Comparison of ENCODE assay signal across 9 cellular contexts in genomic region chr6:7479801-7480266, GRCh38.
DNase-seq lines count a peak whose midpoint lies in the region; ATAC-seq and TF ChIP-seq lines count a peak whose summit lies in the region.
"Had no signal": no experiment of that assay in that cellular context is flagged by ENCODE, and none has a peak within 500 bp of the region (broad histone marks: within the 10 kb centered on the region; RNA-seq: fewer than 3 reads in every experiment).

No MANE protein-coding gene starts in this region.

- ATAC-seq in GM18867 (IDR thresholded peaks at IDR 0.05; ENCODE audit: unreplicated experiment): no peak
- ATAC-seq: activated CD8-positive, alpha-beta T cell treated with anti-CD3 and anti-CD28 coated beads, Interleukin-2, amount 10 ng/mL, durations not matched to agents 7 days and 5 days had no signal

- H3K9me3 ChIP-seq in colonic mucosa: no peaks in the 10 kb centered on the region

- TF ChIP-seq CTCF in C4-2B (conservative IDR thresholded peaks at IDR 0.05) (no peak), colonic mucosa (IDR thresholded peaks at IDR 0.05) (no peak), mesothelial cell of epicardium (IDR thresholded peaks at IDR 0.05; ENCODE audit: unreplicated experiment) (no peak)

- H3K4me1 ChIP-seq in colonic mucosa: no peaks in the 10 kb centered on the region

- peak overlapping the region; percentile 79 for H3K27ac Mint-ChIP-seq in mesothelial cell of epicardium
- H3K27ac Mint-ChIP-seq: activated CD8-positive, alpha-beta T cell treated with anti-CD3 and anti-CD28 coated beads, Interleukin-2, amount 10 ng/mL, durations not matched to agents 7 days and 5 days had no signal

- no peaks in the 10 kb centered on the region for H3K36me3 ChIP-seq in colonic mucosa

- H3K9ac ChIP-seq in colonic mucosa (ENCODE audit: low read depth in 2 of 2, low read length in 2 of 2): peak overlapping the region; percentile 43 to 49

- peaks cover 8% of the 10 kb centered on the region for H3K9me3 Mint-ChIP-seq in mesothelial cell of epicardium

- H3K27ac ChIP-seq in C4-2B (peak overlapping the region; percentile 15; the same call in 1 of the 2 replicates), colonic mucosa (peak overlapping the region; percentile 54)

- intact Hi-C loops in colonic mucosa (cut with DNase I): no loop called here

- peaks cover 7% of the 10 kb centered on the region for H3K4me1 Mint-ChIP-seq in mesothelial cell of epicardium

- no peaks in the 10 kb centered on the region for H3K36me3 Mint-ChIP-seq in mesothelial cell of epicardium

- peak overlapping the region; percentile 17 for H3K4me3 Mint-ChIP-seq in mesothelial cell of epicardium
- H3K4me3 Mint-ChIP-seq: activated CD8-positive, alpha-beta T cell treated with anti-CD3 and anti-CD28 coated beads, Interleukin-2, amount 10 ng/mL, durations not matched to agents 7 days and 5 days had no signal

- no peaks in the 10 kb centered on the region for H3K27me3 ChIP-seq in colonic mucosa

- DNase-seq in M059J (ENCODE audit: low read depth) (peak; percentile 90), colonic mucosa (peak; percentile 79), mesothelial cell of epicardium (ENCODE audit: low spot score in 2 of 2, unreplicated experiment in 2 of 2) (no peak), NCI-H2029 (lab: John Stamatoyannopoulos, UW) (no peak), G401 (ENCODE audit: low spot score) (no peak)
- no peak for DNase-seq in stimulated activated CD8-positive, alpha-beta memory T cell treated with anti-CD3 and anti-CD28 coated beads, Interleukin-4, amount 100 ng/mL, for 48 hours
- DNase-seq: activated CD8-positive, alpha-beta T cell treated with anti-CD3 and anti-CD28 coated beads, Interleukin-2, amount 10 ng/mL, durations not matched to agents 7 days and 5 days had no signal

- H3K27me3 Mint-ChIP-seq in mesothelial cell of epicardium (ENCODE audit: low read depth): no peaks in the 10 kb centered on the region

- H3K4me3 ChIP-seq in colonic mucosa: no peak overlapping the region

- in situ Hi-C loops in G401 (cut with HindIII; ENCODE audit: low sequenced_read_pairs): no loop called here

Comparison
In these comparisons a context has a peak if more than half of its experiments do, and no peak if none do; other contexts are left out.
1. DNase-seq: peak in M059J (single experiment) and colonic mucosa (single experiment); none in mesothelial cell of epicardium (0 of 2), stimulated activated CD8-positive, alpha-beta memory T cell treated with anti-CD3 and anti-CD28 coated beads, Interleukin-4, amount 100 ng/mL, for 48 hours (single experiment), NCI-H2029 (single experiment) and G401 (single experiment).